14 cellular contexts compared by ENCODE assay signal in the genomic region with DNA sequence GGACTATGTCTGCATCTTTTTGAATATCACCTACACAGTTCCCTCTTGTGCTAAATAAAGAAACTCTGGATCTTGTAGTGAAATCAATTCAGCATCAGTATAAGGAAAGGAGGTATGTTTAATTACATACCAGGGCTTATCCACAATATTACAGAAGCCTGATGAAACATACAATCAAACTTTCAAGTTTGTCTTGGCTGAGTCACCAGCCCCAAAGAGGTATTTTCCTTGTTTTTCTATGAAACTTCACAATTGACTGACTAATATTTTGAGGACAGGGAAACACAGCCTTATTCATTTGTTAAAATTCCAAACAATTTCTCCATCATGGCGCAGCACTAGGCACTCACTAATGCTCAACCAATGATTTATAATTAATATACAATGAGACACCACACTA.
DNase-seq lines count a peak whose midpoint lies in the region; FAIRE-seq and TF ChIP-seq lines count a peak whose summit lies in the region.
"Had no signal": no experiment of that assay in that cellular context is flagged by ENCODE, and none has a peak within 500 bp of the region (broad histone marks: within the 10 kb centered on the region; RNA-seq: fewer than 3 reads in every experiment).

No MANE protein-coding gene starts in this region.

- H3K4me3 ChIP-seq in astrocyte of the spinal cord (ENCODE audit: low read depth, low read length) (no peak overlapping the region), fibroblast of pulmonary artery (replicated peaks; ENCODE audit: low read depth, low read length) (no peak overlapping the region), skeletal muscle cell (ENCODE audit: low read depth, low read length) (no peak overlapping the region)
- H3K4me3 ChIP-seq: A549, GM23338 had no signal

- peaks cover 5% of the 10 kb centered on the region for H3K4me1 Mint-ChIP-seq in chondrocyte (ENCODE audit: low read depth)
- H3K4me1 Mint-ChIP-seq: CD4-positive, alpha-beta memory T cell; IgD-negative memory B cell had no signal

- H3K27me3 Mint-ChIP-seq in chondrocyte (ENCODE audit: low read depth), result no peaks in the 10 kb centered on the region
- H3K27me3 Mint-ChIP-seq: CD4-positive, alpha-beta memory T cell; IgD-negative memory B cell had no signal

- H3K4me3 Mint-ChIP-seq in chondrocyte (ENCODE audit: unreplicated experiment), result no peak overlapping the region
- H3K4me3 Mint-ChIP-seq: CD4-positive, alpha-beta memory T cell; GM23338; IgD-negative memory B cell had no signal

- FAIRE-seq in D721Med (lab: Jason Lieb, UNC), result no peak
- FAIRE-seq: A549 had no signal

- peak; percentile 14 for DNase-seq in RKO (ENCODE audit: low spot score)
- peak; percentile 46 for DNase-seq in astrocyte of the spinal cord (ENCODE audit: low read depth, low spot score)
- DNase-seq in fibroblast of pulmonary artery (ENCODE audit: low read depth), result peak; percentile 2
- DNase-seq in skeletal muscle cell (ENCODE audit: low read depth), result peak; percentile 11
- DNase-seq in D721Med (ENCODE audit: insufficient read length, low spot score), result no peak
- no peak for DNase-seq in chondrocyte (ENCODE audit: low spot score)
- no peak for DNase-seq in activated gamma-delta T cell treated with Interleukin-2 at 50 U/mL for 16 hours
- DNase-seq: BE2C; CD4-positive, alpha-beta memory T cell; COR-L47; H7 had no signal

- H3K36me3 Mint-ChIP-seq in chondrocyte (ENCODE audit: low read depth), result no peaks in the 10 kb centered on the region
- H3K36me3 Mint-ChIP-seq: CD4-positive, alpha-beta memory T cell; IgD-negative memory B cell had no signal

- no peak overlapping the region for H3K27ac Mint-ChIP-seq in chondrocyte (ENCODE audit: unreplicated experiment)
- H3K27ac Mint-ChIP-seq: CD4-positive, alpha-beta memory T cell; GM23338; IgD-negative memory B cell had no signal

- TF ChIP-seq CTCF in astrocyte of the spinal cord (IDR thresholded peaks at IDR 0.05; ENCODE audit: low read depth, low read length) (no peak), fibroblast of pulmonary artery (IDR thresholded peaks at IDR 0.05; ENCODE audit: low read length, missing control alignments) (no peak), D721Med (IDR thresholded peaks at IDR 0.05; ENCODE audit: insufficient read depth, missing control alignments) (no peak), chondrocyte (IDR thresholded peaks at IDR 0.05) (no peak)

- in situ Hi-C loops in astrocyte of the spinal cord (cut with HindIII; ENCODE audit: low sequenced_read_pairs), result no loop called here

- no peaks in the 10 kb centered on the region for H3K9me3 Mint-ChIP-seq in chondrocyte (ENCODE audit: low read depth)
- H3K9me3 Mint-ChIP-seq: GM23338 had no signal

Comparison
In these comparisons a context has a peak if more than half of its experiments do, and no peak if none do; other contexts are left out.
1. DNase-seq: peak in RKO (single experiment), astrocyte of the spinal cord (single experiment), fibroblast of pulmonary artery (single experiment) and skeletal muscle cell (single experiment); none in D721Med (single experiment), chondrocyte (single experiment) and activated gamma-delta T cell treated with Interleukin-2 at 50 U/mL for 16 hours (single experiment).